In genomic region chr7:57407125-57407524, GRCh38 we compare ENCODE assay signal across 7 cellular contexts. TPM values are rescaled to one million over a fixed set of nuclear protein-coding genes. Genes with fewer than 3 reads are reported as not detected.
"Had no signal": no experiment of that assay in that cellular context is flagged by ENCODE, and none has a peak within 500 bp of the region (broad histone marks: within the 10 kb centered on the region; RNA-seq: fewer than 3 reads in every experiment).

No MANE protein-coding gene starts in this region.

- ATAC-seq: GM23338, HepG2 had no signal

- H3K27ac ChIP-seq: HL-60 had no signal

- H3K4me3 ChIP-seq: GM23338 had no signal

- DNase-seq: H9, HCEC 1CT had no signal

RNA-seq across cellular contexts. Expression of gene ZNF716, which starts 42.9 kb away (rescaled TPM):
- total RNA-seq: GM23338, H1, H9, HepG2, HT1080 had no signal
